22 cellular contexts compared by ENCODE assay signal in the genomic region with DNA sequence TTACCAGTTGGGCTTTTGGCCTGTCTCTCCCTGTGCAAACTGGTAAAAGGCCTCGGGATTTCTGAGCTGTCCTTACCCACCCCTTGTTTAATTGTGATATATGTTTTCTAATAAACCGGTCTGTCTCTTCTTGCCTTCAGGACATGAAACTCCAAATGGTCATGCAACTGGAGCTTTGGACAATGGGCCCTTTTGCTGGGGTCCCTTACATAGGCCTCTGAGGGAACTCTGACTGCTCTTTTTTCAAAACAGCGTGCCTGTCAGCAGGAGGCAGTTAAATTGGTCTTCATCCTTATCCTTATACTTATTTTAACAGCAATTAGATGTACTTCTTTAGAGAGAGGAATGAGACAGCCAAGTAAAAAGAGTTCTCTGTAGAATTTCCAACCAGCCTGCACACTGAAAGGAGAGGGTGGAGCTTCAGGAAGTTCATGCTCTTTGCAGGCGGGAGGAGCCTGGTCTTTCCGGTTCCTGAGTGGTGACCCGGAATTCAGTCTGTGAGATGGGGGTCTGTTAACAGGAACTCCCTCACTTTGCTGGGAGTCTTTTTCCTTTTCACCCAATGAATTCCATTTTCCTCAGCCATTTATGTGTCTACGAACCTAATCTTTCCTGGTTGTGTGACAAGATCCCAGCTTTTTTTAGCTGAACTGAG.
"Had no signal": no experiment of that assay in that cellular context is flagged by ENCODE, and none has a peak within 500 bp of the region (broad histone marks: within the 10 kb centered on the region; RNA-seq: fewer than 3 reads in every experiment).

No MANE protein-coding gene starts in this region.

- H3K27me3 ChIP-seq: dorsolateral prefrontal cortex, esophagus squamous epithelium, right atrium auricular region, suprapubic skin, thyroid gland, upper lobe of left lung, uterus had no signal

- H3K9me3 Mint-ChIP-seq: nephron progenitor cell had no signal

- ATAC-seq: left colon; left ventricle myocardium superior; naive thymus-derived CD4-positive, alpha-beta T cell; stimulated activated effector memory CD8-positive, alpha-beta T cell treated with anti-CD3 and anti-CD28 coated beads, Interleukin-12 subunit alpha, Interleukin-12 subunit beta, amount 100 ng/mL, for 72 hours; stimulated activated naive CD8-positive, alpha-beta T cell treated with anti-CD3 and anti-CD28 coated beads, Interleukin-15, Interleukin-2, amounts not matched to agents 100 U/mL and 50 U/mL, for 24 hours had no signal

- H3K27ac Mint-ChIP-seq: naive thymus-derived CD4-positive, alpha-beta T cell; nephron progenitor cell; stimulated activated effector memory CD8-positive, alpha-beta T cell treated with anti-CD3 and anti-CD28 coated beads, Interleukin-12 subunit alpha, Interleukin-12 subunit beta, amount 100 ng/mL, for 72 hours had no signal

- H3K36me3 ChIP-seq: esophagus squamous epithelium, right atrium auricular region, suprapubic skin, thyroid gland, upper lobe of left lung, uterus had no signal

- H3K27ac ChIP-seq: coronary artery, dorsolateral prefrontal cortex, epithelial cell of prostate, esophagus squamous epithelium, right atrium auricular region, suprapubic skin, thyroid gland, upper lobe of left lung, uterus had no signal

- H3K4me3 Mint-ChIP-seq: naive thymus-derived CD4-positive, alpha-beta T cell; nephron progenitor cell; stimulated activated effector memory CD8-positive, alpha-beta T cell treated with anti-CD3 and anti-CD28 coated beads, Interleukin-12 subunit alpha, Interleukin-12 subunit beta, amount 100 ng/mL, for 72 hours had no signal

- H3K9me3 ChIP-seq: esophagus squamous epithelium, right atrium auricular region, suprapubic skin, thyroid gland, upper lobe of left lung, uterus had no signal

- DNase-seq: dorsolateral prefrontal cortex; effector memory CD4-positive, alpha-beta T cell; esophagus squamous epithelium; foreskin fibroblast; left colon; left ventricle myocardium superior; mesenchymal stem cell; naive thymus-derived CD4-positive, alpha-beta T cell; nephron progenitor cell; small intestine; stimulated activated CD4-positive, alpha-beta T cell treated with anti-CD3 and anti-CD28 coated beads, Interleukin-2, amount 100 ng/mL, for 48 hours; stimulated activated CD8-positive, alpha-beta memory T cell treated with anti-CD3 and anti-CD28 coated beads, Interleukin-4, amount 100 ng/mL, for 48 hours; stimulated activated naive CD8-positive, alpha-beta T cell treated with anti-CD3 and anti-CD28 coated beads, Interleukin-15, Interleukin-2, amounts not matched to agents 100 U/mL and 50 U/mL, for 24 hours; thyroid gland; upper lobe of left lung; uterus had no signal

- H3K4me3 ChIP-seq: coronary artery, dorsolateral prefrontal cortex, esophagus squamous epithelium, lung, right atrium auricular region, suprapubic skin, thyroid gland, upper lobe of left lung, uterus had no signal

- H3K36me3 Mint-ChIP-seq: naive thymus-derived CD4-positive, alpha-beta T cell; stimulated activated effector memory CD8-positive, alpha-beta T cell treated with anti-CD3 and anti-CD28 coated beads, Interleukin-12 subunit alpha, Interleukin-12 subunit beta, amount 100 ng/mL, for 72 hours had no signal

- H3K4me1 ChIP-seq: esophagus squamous epithelium, right atrium auricular region, suprapubic skin, thyroid gland, upper lobe of left lung, uterus had no signal

- H3K27me3 Mint-ChIP-seq: naive thymus-derived CD4-positive, alpha-beta T cell had no signal
